In the genomic region with DNA sequence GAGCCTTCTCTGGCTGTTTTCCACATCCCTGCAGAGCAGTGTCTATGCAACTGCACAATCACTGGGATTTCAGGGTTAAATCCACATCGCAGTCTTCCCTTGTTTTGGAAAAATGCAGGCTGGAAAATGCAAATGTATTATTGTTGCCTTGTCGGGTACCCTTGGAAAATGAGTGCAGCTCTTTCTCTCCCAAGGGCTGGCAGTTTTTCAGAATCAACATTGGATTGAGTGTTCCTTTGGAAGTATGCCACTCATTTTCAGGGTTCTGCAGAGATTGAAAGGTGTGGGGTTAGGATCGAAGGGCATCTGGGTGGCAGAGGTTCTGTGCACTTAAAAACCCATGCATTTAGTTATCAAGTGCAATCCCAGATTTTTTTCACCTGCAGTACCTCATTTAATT, we compare ENCODE assay signal across 28 cellular contexts. TPM values are rescaled to one million over a fixed set of nuclear protein-coding genes. Genes with fewer than 3 reads are reported as not detected.
DNase-seq lines count a peak whose midpoint lies in the region; ATAC-seq, FAIRE-seq and TF ChIP-seq lines count a peak whose summit lies in the region.
"Had no signal": no experiment of that assay in that cellular context is flagged by ENCODE, and none has a peak within 500 bp of the region (broad histone marks: within the 10 kb centered on the region; RNA-seq: fewer than 3 reads in every experiment).

No MANE protein-coding gene starts in this region.

- CTCF ChIA-PET in H1 (lab: Charles Lee; ENCODE audit: partially characterized antibody), result interaction anchor here (1.0 to 1.2 kb wide), 2 partner anchors 79 to 204 kb away, joined by 3 to 4 read pairs; no protein-coding TSS in a partner anchor
- CTCF ChIA-PET in CD4-positive, alpha-beta memory T cell (lab: Charles Lee; ENCODE audit: partially characterized antibody), result interaction anchor here (0.6 kb wide), 1 partner anchor 182 kb away, joined by 3 read pairs; no protein-coding TSS in a partner anchor

- H3K4me2 ChIP-seq in Loucy (ENCODE audit: low read depth, low read length, poor library complexity, severe bottlenecking) (peak overlapping the region; percentile 69), H1 (ENCODE audit: insufficient read depth in 1 of 2, low read depth in 2 of 2, low read length in 2 of 2) (peak overlapping the region; percentile 9 to 98; a peak in 3 of 4 replicates)
- H3K4me2 ChIP-seq: BLaER1 had no signal

- H3K36me3 Mint-ChIP-seq in nephron (ENCODE audit: low read depth), result peaks cover 7% of the 10 kb centered on the region
- no peaks in the 10 kb centered on the region for H3K36me3 Mint-ChIP-seq in CD4-positive, alpha-beta memory T cell
- H3K36me3 Mint-ChIP-seq: activated naive CD4-positive, alpha-beta T cell treated with anti-CD3 and anti-CD28 coated beads, Interleukin-2, amount 50 U/mL, for 24 hours; naive thymus-derived CD4-positive, alpha-beta T cell; stimulated activated memory B cell treated with anti-CD40 and anti-IgM and Interleukin-4, amounts not matched to agents 10 μg/mL and 1 μg/mL and 100 μg/mL, for 72 hours had no signal

- peaks cover 32% of the 10 kb centered on the region for H3K4me1 Mint-ChIP-seq in nephron
- peaks cover 5 to 16% (median 6%) of the 10 kb centered on the region in 4 donors for H3K4me1 Mint-ChIP-seq in CD4-positive, alpha-beta memory T cell
- H3K4me1 Mint-ChIP-seq: activated CD4-positive, alpha-beta T cell treated with anti-CD3 and anti-CD28 coated beads for 36 hours had no signal

- H2AFZ ChIP-seq in Loucy (ENCODE audit: low read length) (no peak overlapping the region), H1 (ENCODE audit: low read length) (no peak overlapping the region)

- H3K27me3 ChIP-seq in Loucy (ENCODE audit: insufficient read depth, low read length, poor library complexity, severe bottlenecking) (no peaks in the 10 kb centered on the region), H1 (replicated peaks in 1 of 4; ENCODE audit: control insufficient read depth in 3 of 4, extremely low read depth in 1 of 4, insufficient read depth in 3 of 4, low read length in 3 of 4) (no peaks in the 10 kb centered on the region)
- peaks cover 27% of the 10 kb centered on the region for H3K27me3 ChIP-seq in CD4-positive, alpha-beta memory T cell (ENCODE audit: insufficient read depth, low read length)
- H3K27me3 ChIP-seq: ovary had no signal

- H3K14ac ChIP-seq in H1 (ENCODE audit: insufficient read length), result no peak overlapping the region

- intact Hi-C loops in CD4-positive, alpha-beta memory T cell (cut with micrococcal nuclease), result no loop called here

- no peak overlapping the region for H3K56ac ChIP-seq in H1 (replicated peaks; ENCODE audit: insufficient read length, low read depth, low read length)

- H3K79me1 ChIP-seq in H1 (ENCODE audit: low read depth, low read length), result peaks cover 2% of the 10 kb centered on the region

- H2BK20ac ChIP-seq in H1 (ENCODE audit: low read length), result no peak overlapping the region

- H4K8ac ChIP-seq in H1 (ENCODE audit: extremely low read depth, insufficient read depth, low read length), result no peak overlapping the region

- H3K4me3 ChIP-seq in Loucy (ENCODE audit: low read length, poor library complexity, severe bottlenecking) (no peak overlapping the region), H1 (ENCODE audit: extremely low read depth in 1 of 4, insufficient read depth in 2 of 4, low read depth in 3 of 4, low read length in 4 of 4) (0 out of 8 replicates have a peak overlapping the region, but pooled peaks of 2 of the 4 experiments have one; percentile 1 to 19)
- H3K4me3 ChIP-seq in CD4-positive, alpha-beta memory T cell (ENCODE audit: low read length in 2 of 2), result no peak overlapping the region
- H3K4me3 ChIP-seq: BLaER1, coronary artery, ovary had no signal

- WGBS in H1 (ENCODE audit: extremely low coverage in 1 of 2, insufficient coverage in 1 of 2, insufficient read length in 1 of 2, insufficient replicate concordance in 2 of 2, low coverage in 1 of 2, low lambda C conversion rate in 2 of 2, missing lambda C conversion rate in 1 of 2), 2 experiments, result 88% methylated on average over 3 of the region's 3 CpGs; no CpG with 5 or more reads in 1 of the 2 experiments

- H2BK15ac ChIP-seq in H1 (ENCODE audit: low read length), result no peak overlapping the region

- no peak for TF ChIP-seq RAD21 in H1 (IDR thresholded peaks at IDR 0.05 in 1 of 2, conservative IDR thresholded peaks at IDR 0.05 in 1 of 2; ENCODE audit: low read depth in 2 of 2, low read length in 2 of 2)

- H3K4me1 ChIP-seq in Loucy (ENCODE audit: insufficient read depth, low read length, poor library complexity, severe bottlenecking), result peaks cover 32% of the 10 kb centered on the region
- H3K4me1 ChIP-seq in H1 (replicated peaks in 1 of 4; ENCODE audit: control insufficient read depth in 3 of 4, insufficient read depth in 4 of 4, low read length in 3 of 4), result peaks cover 5 to 33% (median 16%) of the 10 kb centered on the region in 4 experiments; a peak in 6 of 7 replicates
- H3K4me1 ChIP-seq in CD4-positive, alpha-beta memory T cell (ENCODE audit: insufficient read depth, low read length), result peaks cover 16% of the 10 kb centered on the region

- H3F3A ChIP-seq in Loucy (ENCODE audit: low read depth), result 0 out of 2 replicates have a peak, but pooled peaks cover 6% of the 10 kb centered on the region

- H2BK5ac ChIP-seq in H1 (ENCODE audit: low read depth, low read length), result no peak overlapping the region

- peaks cover 28% of the 10 kb centered on the region for H3K27me3 Mint-ChIP-seq in nephron (ENCODE audit: low read depth)
- peaks cover 36 to 61% of the 10 kb centered on the region in 2 donors for H3K27me3 Mint-ChIP-seq in CD4-positive, alpha-beta memory T cell

- no peak for TF ChIP-seq CTCF in Loucy (conservative IDR thresholded peaks at IDR 0.05; ENCODE audit: low read length)
- TF ChIP-seq CTCF in H1 (IDR thresholded peaks at IDR 0.05; ENCODE audit: control extremely low read depth in 1 of 3, insufficient read depth in 1 of 3, low read depth in 1 of 3, low read length in 3 of 3), result no peak
- TF ChIP-seq CTCF in nephron (IDR thresholded peaks at IDR 0.05; ENCODE audit: unreplicated experiment in 3 of 3), result no peak
- TF ChIP-seq CTCF in omental fat pad (IDR thresholded peaks at IDR 0.05), result no peak

- no peaks in the 10 kb centered on the region for H3K9me3 Mint-ChIP-seq in nephron
- H3K9me3 Mint-ChIP-seq in CD4-positive, alpha-beta memory T cell, result no peaks in the 10 kb centered on the region
- H3K9me3 Mint-ChIP-seq: activated naive CD4-positive, alpha-beta T cell treated with anti-CD3 and anti-CD28 coated beads, Interleukin-2, amount 50 U/mL, for 24 hours; activated T-helper 2 cell treated with anti-CD3 and anti-CD28 coated beads, Interferon-gamma antibody, Interleukin-2, Interleukin-4, amounts not matched to agents 10 μg/mL and 5 μg/mL and 100 μg/mL, durations not matched to agents 14 hours and 24 hours and 36 hours; effector memory CD8-positive, alpha-beta T cell; naive thymus-derived CD4-positive, alpha-beta T cell; stimulated activated memory B cell treated with anti-CD40 and anti-IgM and Interleukin-4, amounts not matched to agents 10 μg/mL and 1 μg/mL and 100 μg/mL, for 72 hours had no signal

- DNase-seq in NCI-H526 (lab: John Stamatoyannopoulos, UW) (peak; percentile 52 to 62), H1 (ENCODE audit: low read depth in 1 of 2, low spot score in 2 of 2) (no peak), omental fat pad (ENCODE audit: low spot score) (no peak)
- DNase-seq in CD4-positive, alpha-beta memory T cell, result no peak
- DNase-seq: activated CD4-positive, alpha-beta T cell treated with anti-CD3 and anti-CD28 coated beads for 36 hours; activated CD8-positive, alpha-beta T cell treated with anti-CD3 and anti-CD28 coated beads, Interleukin-2, amount 10 ng/mL, durations not matched to agents 7 days and 5 days; DMS53; effector memory CD8-positive, alpha-beta T cell; foreskin fibroblast; GDM1; Karpas-422; naive thymus-derived CD4-positive, alpha-beta T cell; NCI-H1694 treated with DMSO at 0.1 percent for 48 hours; NCI-H524 treated with DMSO at 0.1 percent for 48 hours; ovary; T1000; trophoblast cell had no signal

- peaks cover 12% of the 10 kb centered on the region for H3K23me2 ChIP-seq in H1 (ENCODE audit: low read depth, low read length)

- no peak overlapping the region for H3K23ac ChIP-seq in H1 (ENCODE audit: insufficient read length)

- no peak overlapping the region for H4K91ac ChIP-seq in H1 (replicated peaks; ENCODE audit: insufficient read length, low read length)

- H3K27ac Mint-ChIP-seq in nephron, result no peak overlapping the region
- no peak overlapping the region for H3K27ac Mint-ChIP-seq in CD4-positive, alpha-beta memory T cell
- H3K27ac Mint-ChIP-seq: activated CD4-positive, alpha-beta T cell treated with anti-CD3 and anti-CD28 coated beads for 36 hours; activated CD8-positive, alpha-beta T cell treated with anti-CD3 and anti-CD28 coated beads, Interleukin-2, amount 10 ng/mL, durations not matched to agents 7 days and 5 days; activated naive CD4-positive, alpha-beta T cell treated with anti-CD3 and anti-CD28 coated beads, Interleukin-2, amount 50 U/mL, for 24 hours; activated T-helper 2 cell treated with anti-CD3 and anti-CD28 coated beads, Interferon-gamma antibody, Interleukin-2, Interleukin-4, amounts not matched to agents 10 μg/mL and 5 μg/mL and 100 μg/mL, durations not matched to agents 14 hours and 24 hours and 36 hours; effector memory CD8-positive, alpha-beta T cell; naive thymus-derived CD4-positive, alpha-beta T cell; stimulated activated memory B cell treated with anti-CD40 and anti-IgM and Interleukin-4, amounts not matched to agents 10 μg/mL and 1 μg/mL and 100 μg/mL, for 72 hours had no signal

- no peak for TF ChIP-seq POLR2A in H1 (IDR thresholded peaks at IDR 0.05; ENCODE audit: control extremely low read depth in 1 of 2, low read depth in 2 of 2, low read length in 2 of 2)

- H3K4me3 Mint-ChIP-seq in nephron, result peak overlapping the region; percentile 52 to 89 (median 87)
- no peak overlapping the region for H3K4me3 Mint-ChIP-seq in CD4-positive, alpha-beta memory T cell
- H3K4me3 Mint-ChIP-seq: activated CD4-positive, alpha-beta T cell treated with anti-CD3 and anti-CD28 coated beads for 36 hours; activated CD8-positive, alpha-beta T cell treated with anti-CD3 and anti-CD28 coated beads, Interleukin-2, amount 10 ng/mL, durations not matched to agents 7 days and 5 days; activated naive CD4-positive, alpha-beta T cell treated with anti-CD3 and anti-CD28 coated beads, Interleukin-2, amount 50 U/mL, for 24 hours; effector memory CD8-positive, alpha-beta T cell; naive thymus-derived CD4-positive, alpha-beta T cell; stimulated activated memory B cell treated with anti-CD40 and anti-IgM and Interleukin-4, amounts not matched to agents 10 μg/mL and 1 μg/mL and 100 μg/mL, for 72 hours had no signal

- no peak overlapping the region for H4K5ac ChIP-seq in H1 (ENCODE audit: insufficient read length, low read depth, low read length)

- H2AK5ac ChIP-seq in H1 (ENCODE audit: low read depth, low read length), result peak overlapping the region; percentile 67; the same call in 1 of the 2 replicates

- no peaks in the 10 kb centered on the region for H3K36me3 ChIP-seq in Loucy (ENCODE audit: insufficient read depth, low read length)
- H3K36me3 ChIP-seq in H1 (ENCODE audit: control insufficient read depth in 2 of 4, insufficient read depth in 4 of 4, low read length in 3 of 4), result peaks cover 0 to 12% (median 0%) of the 10 kb centered on the region in 4 experiments; a peak in 2 of 8 replicates
- no peaks in the 10 kb centered on the region for H3K36me3 ChIP-seq in CD4-positive, alpha-beta memory T cell (ENCODE audit: insufficient read depth, low read length)
- H3K36me3 ChIP-seq: BLaER1, ovary had no signal

- FAIRE-seq in H1 (lab: Jason Lieb, UNC), result no peak
- FAIRE-seq: keratinocyte had no signal

- H3K9me3 ChIP-seq in Loucy (ENCODE audit: insufficient read depth, low read depth, low read length) (no peaks in the 10 kb centered on the region), H1 (ENCODE audit: insufficient read depth in 2 of 2, low read depth in 1 of 2, low read length in 1 of 2) (peaks cover 5% of the 10 kb centered on the region in 2 experiments; a peak in 1 of 4 replicates)
- H3K9me3 ChIP-seq in CD4-positive, alpha-beta memory T cell (ENCODE audit: control insufficient read depth in 1 of 2, low read length in 2 of 2), result no peaks in the 10 kb centered on the region
- H3K9me3 ChIP-seq: BLaER1, ovary had no signal

- H3K18ac ChIP-seq in H1 (ENCODE audit: extremely low read depth, low read length), result no peak overlapping the region; the same call in 1 of the 2 replicates

- H2BK120ac ChIP-seq in H1 (replicated peaks; ENCODE audit: low read depth, low read length), result no peak overlapping the region

- H2BK12ac ChIP-seq in H1 (ENCODE audit: low read depth, low read length), result 0 out of 2 replicates have a peak overlapping the region, but pooled peaks have one; percentile 32

- no peak for ATAC-seq in omental fat pad (ENCODE audit: low FRiP score)
- no peak for ATAC-seq in GM18873 (IDR thresholded peaks at IDR 0.05; ENCODE audit: low FRiP score, unreplicated experiment)
- ATAC-seq: activated CD4-positive, alpha-beta T cell treated with anti-CD3 and anti-CD28 coated beads for 36 hours; activated CD8-positive, alpha-beta T cell treated with anti-CD3 and anti-CD28 coated beads, Interleukin-2, amount 10 ng/mL, durations not matched to agents 7 days and 5 days; effector memory CD8-positive, alpha-beta T cell; esophagus mucosa; naive thymus-derived CD4-positive, alpha-beta T cell; stimulated activated memory B cell treated with anti-CD40 and anti-IgM and Interleukin-4, amounts not matched to agents 10 μg/mL and 1 μg/mL and 100 μg/mL, for 72 hours had no signal

- no peak overlapping the region for H3K27ac ChIP-seq in H1 (ENCODE audit: low read depth, low read length)
- H3K27ac ChIP-seq in CD4-positive, alpha-beta memory T cell (ENCODE audit: low read depth, low read length), result no peak overlapping the region
- H3K27ac ChIP-seq: BLaER1, coronary artery, ovary, VCaP had no signal

- TF ChIP-seq EP300 in H1 (IDR thresholded peaks at IDR 0.05; ENCODE audit: borderline replicate concordance in 1 of 2, low read depth in 2 of 2, low read length in 2 of 2), result no peak

- H4K20me1 ChIP-seq in Loucy (ENCODE audit: insufficient read depth, low read length, poor library complexity, severe bottlenecking) (no peaks in the 10 kb centered on the region), H1 (replicated peaks in 1 of 2; ENCODE audit: control insufficient read depth in 1 of 2, insufficient read depth in 2 of 2, low read length in 2 of 2) (peaks cover 0 to 2% of the 10 kb centered on the region in 2 experiments)

- H3K79me2 ChIP-seq in Loucy (ENCODE audit: insufficient read depth, low read length) (0 out of 2 replicates have a peak, but pooled peaks cover 5% of the 10 kb centered on the region), H1 (ENCODE audit: control insufficient read depth in 1 of 2, insufficient read depth in 2 of 2, low read length in 2 of 2) (peaks cover 0 to 69% of the 10 kb centered on the region in 2 experiments; a peak in 3 of 4 replicates)

- POLR2A ChIA-PET in H1 (lab: Charles Lee; ENCODE audit: partially characterized antibody), result interaction anchor here (0.8 kb wide), 2 partner anchors 11 to 14 kb away, joined by 3 read pairs; no protein-coding TSS in a partner anchor
- POLR2A ChIA-PET in CD4-positive, alpha-beta memory T cell (lab: Charles Lee; ENCODE audit: partially characterized antibody), result no interaction called here

- H3K9ac ChIP-seq in Loucy (ENCODE audit: low read depth, low read length, poor library complexity, severe bottlenecking) (no peak overlapping the region), H1 (replicated peaks in 1 of 4; ENCODE audit: extremely low read depth in 1 of 4, low read depth in 3 of 4, low read length in 3 of 4) (no peak overlapping the region)
- H3K9ac ChIP-seq: BLaER1 had no signal

- no peak overlapping the region for H3K4ac ChIP-seq in H1 (replicated peaks; ENCODE audit: insufficient read length, low read depth, low read length)

- no peaks in the 10 kb centered on the region for H3K9me2 ChIP-seq in Loucy (replicated peaks; ENCODE audit: low read depth, low read length)

RNA-seq across cellular contexts. Expression of a gene that starts 3.3 kb away (rescaled TPM):
- 11.4 and 12.1 TPM in 2 replicates for total RNA-seq in H1 (2021; fragmentation: NEBNext Ultra II Directional; extraction: Animal tissue kit (Norgen Biotek cat#: 25700))
- 2.4 and 4.9 TPM in 2 replicates for polyA plus RNA-seq in H1 (2011; rRNA removed)
- 2.4 TPM for polyA plus RNA-seq in H1 (2011; cell fraction: cytosol; rRNA removed)
- 9.6 TPM for polyA plus RNA-seq in H1 (2011; cell fraction: nucleus; rRNA removed)
- polyA plus RNA-seq in H1 (2012, experiment 1 of 2), result 5.1 to 7.5 TPM (median 5.5 TPM) in 4 replicates
- 3.4 TPM for polyA plus RNA-seq in H1 (2012, experiment 2 of 2)
- polyA plus RNA-seq in H1 (2013, experiment 1 of 2), result 4.1 TPM
- polyA plus RNA-seq in H1 (2013, experiment 2 of 2), result 4.1 TPM
- polyA minus RNA-seq in H1 (2011; rRNA and poly(A)+ RNA removed), result 5.8 and 8.0 TPM in 2 replicates
- 10.8 TPM for polyA minus RNA-seq in H1 (2011; cell fraction: cytosol; rRNA and poly(A)+ RNA removed)
- polyA minus RNA-seq in H1 (2011; cell fraction: nucleus; rRNA and poly(A)+ RNA removed), result 30.6 TPM
- total RNA-seq in omental fat pad, result 1 to 10 TPM; 1.9 to 5.4 (median 3.1) TPM
- total RNA-seq in CD4-positive, alpha-beta memory T cell, result not detected
- not detected for polyA plus RNA-seq in CD4-positive, alpha-beta memory T cell
- total RNA-seq: activated CD8-positive, alpha-beta T cell treated with anti-CD3 and anti-CD28 coated beads, Interleukin-2, amount 10 ng/mL, durations not matched to agents 7 days and 5 days; activated T-helper 2 cell treated with anti-CD3 and anti-CD28 coated beads, Interferon-gamma antibody, Interleukin-2, Interleukin-4, amounts not matched to agents 10 μg/mL and 5 μg/mL and 100 μg/mL, durations not matched to agents 14 hours and 24 hours and 36 hours had no signal
- polyA plus RNA-seq: keratinocyte; naive thymus-derived CD4-positive, alpha-beta T cell had no signal

RNA-seq across cellular contexts. Expression of a gene that starts 49.1 kb away (rescaled TPM):
- 8.4 and 10.4 TPM in 2 replicates for total RNA-seq in H1 (2021; fragmentation: NEBNext Ultra II Directional; extraction: Animal tissue kit (Norgen Biotek cat#: 25700))
- 6.5 and 7.8 TPM in 2 replicates for polyA plus RNA-seq in H1 (2011; rRNA removed)
- 4.4 TPM for polyA plus RNA-seq in H1 (2011; cell fraction: cytosol; rRNA removed)
- polyA plus RNA-seq in H1 (2011; cell fraction: nucleus; rRNA removed), result 8.2 TPM
- 8.7 to 11.2 TPM (median 10.2 TPM) in 4 replicates for polyA plus RNA-seq in H1 (2012, experiment 1 of 2)
- polyA plus RNA-seq in H1 (2012, experiment 2 of 2), result 5.0 TPM
- 17.4 TPM for polyA plus RNA-seq in H1 (2013, experiment 1 of 2)
- 14.7 TPM for polyA plus RNA-seq in H1 (2013, experiment 2 of 2)
- 4.4 and 10.8 TPM in 2 replicates for polyA minus RNA-seq in H1 (2011; rRNA and poly(A)+ RNA removed)
- polyA minus RNA-seq in H1 (2011; cell fraction: cytosol; rRNA and poly(A)+ RNA removed), result 4.8 TPM
- 3.3 TPM for polyA minus RNA-seq in H1 (2011; cell fraction: nucleus; rRNA and poly(A)+ RNA removed)
- 10 to 100 TPM; 12.5 to 27.2 (median 16.8) TPM for total RNA-seq in omental fat pad
- total RNA-seq in CD4-positive, alpha-beta memory T cell, result under 1 TPM; 0.36 to 0.58 TPM
- not detected for polyA plus RNA-seq in CD4-positive, alpha-beta memory T cell
- total RNA-seq: activated CD8-positive, alpha-beta T cell treated with anti-CD3 and anti-CD28 coated beads, Interleukin-2, amount 10 ng/mL, durations not matched to agents 7 days and 5 days; activated T-helper 2 cell treated with anti-CD3 and anti-CD28 coated beads, Interferon-gamma antibody, Interleukin-2, Interleukin-4, amounts not matched to agents 10 μg/mL and 5 μg/mL and 100 μg/mL, durations not matched to agents 14 hours and 24 hours and 36 hours had no signal
- polyA plus RNA-seq: keratinocyte had no signal

Comparison
In these comparisons a context has a peak if more than half of its experiments do, and no peak if none do; other contexts are left out.
1. DNase-seq: peak in NCI-H526 (2 of 2); none in H1 (0 of 2), omental fat pad (single experiment) and CD4-positive, alpha-beta memory T cell (0 of 5).
2. H3K4me3 Mint-ChIP-seq: peak in nephron (3 of 3); none in CD4-positive, alpha-beta memory T cell (0 of 8).